Comparison of ENCODE assay signal across 9 cellular contexts in the genomic region with DNA sequence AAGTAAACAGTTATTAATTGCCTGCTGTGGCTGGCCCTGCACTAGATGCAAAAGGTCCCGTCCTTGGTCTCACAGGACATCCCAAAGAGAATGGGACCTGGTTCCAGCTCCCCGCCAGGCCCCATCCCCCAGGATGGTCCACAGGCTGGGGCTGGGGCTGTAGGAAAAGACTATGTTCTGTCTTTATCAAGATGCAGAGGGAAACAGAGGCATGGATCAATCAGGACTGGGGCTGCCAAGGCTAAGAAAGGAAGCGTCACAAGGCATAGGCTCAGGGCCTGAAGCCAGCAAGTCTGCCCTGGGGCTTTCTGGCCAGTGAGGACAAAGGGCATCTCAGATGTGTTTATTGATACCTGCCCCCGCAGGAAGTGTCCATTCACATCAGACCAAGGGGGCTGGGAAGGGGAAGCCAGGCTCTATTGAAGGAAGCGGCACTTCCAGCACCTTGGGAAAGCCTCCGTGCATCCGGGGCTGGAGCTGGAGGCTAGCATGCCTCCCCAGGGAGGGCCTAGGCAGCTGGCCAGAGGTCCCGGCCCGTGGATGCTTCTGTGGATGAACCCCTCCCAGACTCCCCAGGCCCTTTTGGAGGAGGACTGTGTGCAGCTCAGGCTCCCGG. TPM values are rescaled to one million over a fixed set of nuclear protein-coding genes. Genes with fewer than 3 reads are reported as not detected.
DNase-seq lines count a peak whose midpoint lies in the region; ATAC-seq and TF ChIP-seq lines count a peak whose summit lies in the region.
"Had no signal": no experiment of that assay in that cellular context is flagged by ENCODE, and none has a peak within 500 bp of the region (broad histone marks: within the 10 kb centered on the region; RNA-seq: fewer than 3 reads in every experiment).

No MANE protein-coding gene starts in this region.

- peaks cover 0 to 15% (median 6%) of the 10 kb centered on the region in 4 donors for H3K36me3 ChIP-seq in stomach

- no peaks in the 10 kb centered on the region for H3K27me3 ChIP-seq in stomach

- peak overlapping the region in 2 of 4 donors; percentile 0 to 4 for H3K4me3 ChIP-seq in stomach

- intact Hi-C loops in stomach (cut with DNase I; ENCODE audit: low total_unique reads): no loop called here

- no peak for ATAC-seq in GM21529 (IDR thresholded peaks at IDR 0.05; ENCODE audit: unreplicated experiment)
- no peak for ATAC-seq in HG03432 (IDR thresholded peaks at IDR 0.05; ENCODE audit: unreplicated experiment)

- TF ChIP-seq CTCF in stomach (IDR thresholded peaks at IDR 0.05): no peak

- H3K27ac ChIP-seq in stomach: peak overlapping the region; percentile 83 to 93 (median 90)

- DNase-seq in LHCN-M2 (ENCODE audit: low read depth) (peak; percentile 65), astrocyte of the hippocampus (ENCODE audit: low read depth, low spot score) (peak; percentile 34), kidney tubule cell (ENCODE audit: low spot score) (peak; percentile 41), stomach (no peak), globus pallidus (ENCODE audit: low spot score) (no peak), NK-92 (lab: John Stamatoyannopoulos, UW; ENCODE audit: unreplicated experiment) (no peak)
- DNase-seq: NK-92 treated with Interleukin-12 subunit alpha and Interleukin-12 subunit beta, amount 100 ng/mL, for 24 hours had no signal

- H3K9me3 ChIP-seq in stomach: no peaks in the 10 kb centered on the region

- peaks cover 79 to 100% (median 95%) of the 10 kb centered on the region in 4 donors for H3K4me1 ChIP-seq in stomach

- 30 to 41% (median 39%) methylated on average over 5 to 10 of the region's 10 CpGs for WGBS in stomach, 5 donors

- no peak for TF ChIP-seq EP300 in stomach (IDR thresholded peaks at IDR 0.05)

- TF ChIP-seq POLR2A in stomach (IDR thresholded peaks at IDR 0.05): no peak

RNA-seq across cellular contexts. Expression of a gene that starts 5.8 kb away (rescaled TPM):
- 3.5 and 18.6 TPM in 2 replicates for total RNA-seq in LHCN-M2 (2014; rRNA removed)
- 36.4 TPM for polyA plus RNA-seq in LHCN-M2 (2012)
- total RNA-seq in stomach: 100 to 1,000 TPM in 1 of 5 donors, 10 to 100 TPM in 4; 14.7 to 103 (median 16.5) TPM
- polyA plus RNA-seq in stomach: 10 to 100 TPM; 14.2 to 21.7 (median 15.9) TPM

RNA-seq across cellular contexts. Expression of a gene that starts 48.0 kb away (rescaled TPM):
- total RNA-seq in LHCN-M2 (2014; rRNA removed): not detected in 2 replicates
- polyA plus RNA-seq in LHCN-M2 (2012): not detected
- total RNA-seq in stomach: not detected
- polyA plus RNA-seq in stomach: under 1 TPM in 1 of 3 donors, not detected in 2; 0.03 TPM

Comparison
In these comparisons a context has a peak if more than half of its experiments do, and no peak if none do; other contexts are left out.
1. DNase-seq: peak in LHCN-M2 (single experiment), astrocyte of the hippocampus (single experiment) and kidney tubule cell (single experiment); none in stomach (single experiment), globus pallidus (single experiment) and NK-92 (single experiment).